Comparison of ENCODE assay signal across 8 cellular contexts in the genomic region with DNA sequence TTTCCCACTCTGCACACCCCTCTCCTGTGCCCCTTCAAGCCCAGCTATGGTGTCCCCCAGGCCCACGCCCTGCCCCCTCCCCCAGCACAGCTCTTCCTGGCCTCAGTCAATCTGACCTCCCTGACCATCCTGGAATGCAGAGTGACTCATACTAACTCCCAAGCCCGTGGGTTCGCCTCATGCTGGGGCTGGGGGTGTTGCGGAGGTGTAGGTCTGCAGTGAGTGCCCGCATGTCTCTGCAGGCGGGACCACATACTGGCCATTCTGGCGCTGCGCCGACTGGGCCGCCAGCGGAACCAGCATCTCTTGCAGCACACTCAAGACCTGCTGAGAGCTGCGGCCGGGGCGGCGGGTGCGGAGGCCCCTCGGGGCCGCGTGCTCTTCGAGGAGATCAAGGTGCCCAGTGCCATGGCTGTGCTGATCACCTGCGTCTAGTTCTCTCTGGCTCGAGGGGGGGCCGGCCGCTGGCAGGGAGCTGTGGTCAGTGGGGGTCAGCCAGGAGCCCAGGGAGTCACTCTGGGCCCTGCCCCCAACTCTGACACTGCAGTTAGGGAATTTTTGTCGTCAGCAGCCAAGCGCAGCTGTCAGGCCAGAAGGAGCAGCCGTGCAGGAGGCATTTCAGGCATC. TPM values are rescaled to one million over a fixed set of nuclear protein-coding genes. Genes with fewer than 3 reads are reported as not detected.
DNase-seq lines count a peak whose midpoint lies in the region; ATAC-seq and TF ChIP-seq lines count a peak whose summit lies in the region.
"Had no signal": no experiment of that assay in that cellular context is flagged by ENCODE, and none has a peak within 500 bp of the region (broad histone marks: within the 10 kb centered on the region; RNA-seq: fewer than 3 reads in every experiment).

No MANE protein-coding gene starts in this region.

- intact Hi-C loops in Caco-2 (cut with micrococcal nuclease; ENCODE audit: unreplicated experiment): no loop called here
- intact Hi-C loops in right lobe of liver (cut with DNase I): loop anchor here (5.0 to 10.0 kb wide), 3 partner anchors 75 to 182 kb away; no protein-coding TSS in a partner anchor

- H3K9me3 Mint-ChIP-seq in Caco-2 (ENCODE audit: unreplicated experiment): no peaks in the 10 kb centered on the region

- H3K27me3 ChIP-seq in Caco-2 (replicated peaks; ENCODE audit: control insufficient read depth, insufficient read depth, low read length): no peaks in the 10 kb centered on the region
- H3K27me3 ChIP-seq in right lobe of liver: no peaks in the 10 kb centered on the region

- H3K4me3 Mint-ChIP-seq in Caco-2 (ENCODE audit: unreplicated experiment): no peak overlapping the region

- H3K9me3 ChIP-seq in Caco-2: no peaks in the 10 kb centered on the region
- no peaks in the 10 kb centered on the region for H3K9me3 ChIP-seq in right lobe of liver

- DNase-seq in Caco-2 (peak; percentile 43 to 67), right lobe of liver (peak in 1 of 3 donors; percentile 53), NCI-H446 treated with DMSO at 0.1 percent for 48 hours (lab: John Stamatoyannopoulos, UW) (no peak), KG1 (lab: John Stamatoyannopoulos, UW) (no peak), NCI-H2227 treated with DMSO at 0.1 percent for 48 hours (lab: John Stamatoyannopoulos, UW) (no peak)

- peak overlapping the region; percentile 44 to 60 (median 47) for H3K27ac ChIP-seq in right lobe of liver

- POLR2A ChIA-PET in Caco-2 (lab: Charles Lee): interaction anchor here (0.6 kb wide), 1 partner anchor 9 kb away, joined by 3 read pairs; no protein-coding TSS in a partner anchor

- H3K27me3 Mint-ChIP-seq in Caco-2 (ENCODE audit: insufficient read depth, unreplicated experiment): no peaks in the 10 kb centered on the region

- H3K36me3 Mint-ChIP-seq in Caco-2 (ENCODE audit: insufficient read depth, unreplicated experiment): peaks cover 15% of the 10 kb centered on the region

- H3K4me1 ChIP-seq in Caco-2 (peaks cover 28% of the 10 kb centered on the region), right lobe of liver (peaks cover 0 to 81% (median 23%) of the 10 kb centered on the region in 4 donors)

- no peaks in the 10 kb centered on the region for H3K36me3 ChIP-seq in Caco-2 (ENCODE audit: control insufficient read depth, insufficient read depth, low read length)
- no peaks in the 10 kb centered on the region for H3K36me3 ChIP-seq in right lobe of liver

- H3K27ac Mint-ChIP-seq in Caco-2 (ENCODE audit: unreplicated experiment): peak overlapping the region; percentile 49

- ATAC-seq in SK-N-SH treated with all-trans-retinoic acid at 6 μM for 48 hours: peak; percentile 71
- peak in 1 of 4 donors; percentile 33 for ATAC-seq in right lobe of liver

- H3K4me3 ChIP-seq in Caco-2 (ENCODE audit: low read depth, low read length): no peak overlapping the region
- no peak overlapping the region for H3K4me3 ChIP-seq in right lobe of liver
- H3K4me3 ChIP-seq: lung had no signal

- peaks cover 16% of the 10 kb centered on the region for H3K4me1 Mint-ChIP-seq in Caco-2 (ENCODE audit: low read depth, unreplicated experiment)

- TF ChIP-seq POLR2A in right lobe of liver (IDR thresholded peaks at IDR 0.05): no peak

- 39% methylated on average over 9 of the region's 27 CpGs for WGBS in right lobe of liver (ENCODE audit: insufficient coverage, low coverage, low lambda C conversion rate, missing lambda C conversion rate)

- no TSS peak for BruUV-seq in Caco-2 (replicated peaks; lab: Mats Ljungman, UMichigan)

- TF ChIP-seq CTCF in Caco-2 (IDR thresholded peaks at IDR 0.05; ENCODE audit: insufficient read depth in 1 of 2, low read depth in 1 of 2, low read length in 1 of 2, severe bottlenecking in 1 of 2, unreplicated experiment in 1 of 2) (no peak), right lobe of liver (IDR thresholded peaks at IDR 0.05) (no peak)

- CTCF ChIA-PET in Caco-2 (lab: Charles Lee): interaction anchor here (0.7 to 1.9 kb wide), 3 partner anchors 10 to 17 kb away, joined by 5 to 8 read pairs (median 6); no protein-coding TSS in a partner anchor

TF ChIP-seq in SK-N-SH treated with all-trans-retinoic acid at 6 μM for 48 hours, 23 proteins besides CTCF, POLR2A, EP300 and RAD21:
- peak; percentile 43; the same call in 1 of the 2 replicates for TF ChIP-seq OSR1 (CRISPR knock-in tag; IDR thresholded peaks at IDR 0.05)
- no peak for TF ChIP-seq ZC3H10 (CRISPR knock-in tag; IDR thresholded peaks at IDR 0.05)
- no peak for TF ChIP-seq SNAI2 (CRISPR knock-in tag; IDR thresholded peaks at IDR 0.05)
- no peak for TF ChIP-seq ZNF565 (CRISPR knock-in tag; conservative IDR thresholded peaks at IDR 0.05; ENCODE audit: low read depth)
- peak; percentile 66; the same call in 1 of the 2 replicates for TF ChIP-seq PATZ1 (CRISPR knock-in tag; IDR thresholded peaks at IDR 0.05; ENCODE audit: borderline replicate concordance)
- peak; percentile 59; the same call in 1 of the 2 replicates for TF ChIP-seq ZFP3 (CRISPR knock-in tag; IDR thresholded peaks at IDR 0.05)

RNA-seq across cellular contexts. Expression of gene TNFAIP2, which starts 13.4 kb away (rescaled TPM):
- total RNA-seq in Caco-2 (2022): 7.9 and 8.1 TPM in 2 replicates
- 100 to 1,000 TPM in 1 of 6 experiments, 10 to 100 TPM in 5; 23.2 to 122 (median 32.6) TPM for total RNA-seq in right lobe of liver

RNA-seq across cellular contexts. Expression of gene EXOC3L4, which starts 15.4 kb away (rescaled TPM):
- 6.3 and 6.7 TPM in 2 replicates for total RNA-seq in Caco-2 (2022)
- 10 to 100 TPM; 34.2 to 87.1 (median 48.1) TPM for total RNA-seq in right lobe of liver
- total RNA-seq: activated CD8-positive, alpha-beta memory T cell treated with anti-CD3 and anti-CD28 coated beads for 36 hours had no signal

RNA-seq across cellular contexts. Expression of gene LBHD2, which starts 25.9 kb away (rescaled TPM):
- total RNA-seq in Caco-2 (2022) (not detected in 2 replicates), right lobe of liver (not detected)
- total RNA-seq: activated CD8-positive, alpha-beta memory T cell treated with anti-CD3 and anti-CD28 coated beads for 36 hours; lung had no signal

RNA-seq across cellular contexts. Expression of gene CDC42BPB, which starts 52.6 kb away (rescaled TPM):
- total RNA-seq in Caco-2 (2022) (55.1 and 60.0 TPM in 2 replicates), right lobe of liver (10 to 100 TPM; 38.4 to 55.5 (median 43.0) TPM)

Comparison
In these comparisons a context has a peak if more than half of its experiments do, and no peak if none do; other contexts are left out.
1. DNase-seq: peak in Caco-2 (2 of 2); none in NCI-H446 treated with DMSO at 0.1 percent for 48 hours (single experiment), KG1 (single experiment) and NCI-H2227 treated with DMSO at 0.1 percent for 48 hours (single experiment).